ENCODE assay signal across 1 cellular context in genomic region chr12:57514246-57514645, GRCh38. TPM values are rescaled to one million over a fixed set of nuclear protein-coding genes. Genes with fewer than 3 reads are reported as not detected.
"Had no signal": no experiment of that assay in that cellular context is flagged by ENCODE, and none has a peak within 500 bp of the region (broad histone marks: within the 10 kb centered on the region; RNA-seq: fewer than 3 reads in every experiment).

No MANE protein-coding gene starts in this region.

RNA-seq across cellular contexts. Expression of gene ARHGAP9, which starts 34.6 kb away (rescaled TPM):
- polyA plus RNA-seq: keratinocyte had no signal
